ENCODE assay signal across 19 cellular contexts in the genomic region with DNA sequence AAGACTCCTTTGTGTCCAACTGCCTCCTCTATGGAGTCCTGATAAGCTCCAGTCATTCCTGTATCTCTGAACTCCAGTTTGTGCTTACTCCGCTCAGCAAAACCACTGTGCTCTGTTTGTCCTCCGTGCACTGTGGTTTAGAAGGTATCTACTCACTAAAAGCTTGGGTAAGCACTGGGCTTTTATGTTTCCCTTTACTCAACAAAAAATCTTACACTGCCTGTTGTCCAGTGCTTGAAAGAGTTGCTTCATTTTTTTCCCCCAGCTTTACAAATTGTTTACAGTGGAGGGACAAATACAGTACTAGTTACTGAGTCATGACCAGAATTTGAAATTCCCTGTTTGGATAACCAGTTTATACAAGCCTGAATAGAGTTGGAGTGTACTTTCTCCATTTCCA.
DNase-seq lines count a peak whose midpoint lies in the region; ATAC-seq, FAIRE-seq and TF ChIP-seq lines count a peak whose summit lies in the region.
"Had no signal": no experiment of that assay in that cellular context is flagged by ENCODE, and none has a peak within 500 bp of the region (broad histone marks: within the 10 kb centered on the region; RNA-seq: fewer than 3 reads in every experiment).

No MANE protein-coding gene starts in this region.

- DNase-seq in HepG2 (ENCODE audit: low spot score) (peak; percentile 16), right lobe of liver (no peak), astrocyte of the spinal cord (ENCODE audit: low read depth, low spot score) (peak; percentile 16), hepatic stellate cell (ENCODE audit: low spot score) (peak; percentile 16), posterior cingulate gyrus (no peak)
- DNase-seq: 8988T; activated B cell treated with CpG ODN at 0.5 μM for 24 hours; activated CD8-positive, alpha-beta T cell treated with anti-CD3 and anti-CD28 coated beads for 36 hours; caudate nucleus; effector CD4-positive, alpha-beta T cell; left cardiac atrium; NCI-H2029; NCI-H446; SHP77 treated with DMSO at 0.1 percent for 48 hours had no signal

- H3K9ac ChIP-seq in HepG2 (ENCODE audit: insufficient read depth, low read depth, low read length) = no peak overlapping the region

- H3K36me3 ChIP-seq in HepG2 (replicated peaks in 1 of 2; ENCODE audit: control insufficient read depth in 1 of 2, insufficient read depth in 2 of 2, low read length in 2 of 2) (no peaks in the 10 kb centered on the region), right lobe of liver (no peaks in the 10 kb centered on the region)
- H3K36me3 ChIP-seq: HAP-1, thoracic aorta had no signal

- TF ChIP-seq RAD21 in HepG2 (CRISPR knock-in tag; IDR thresholded peaks at IDR 0.05) = no peak

- H4K20me1 ChIP-seq in HepG2 (ENCODE audit: insufficient read depth, low read length) = no peaks in the 10 kb centered on the region

- TF ChIP-seq EP300 in HepG2 (IDR thresholded peaks at IDR 0.05; ENCODE audit: low read depth in 2 of 2, low read length in 2 of 2) (no peak), HepG2 (CRISPR knock-in tag; IDR thresholded peaks at IDR 0.05; ENCODE audit: borderline replicate concordance) (no peak)

- no peaks in the 10 kb centered on the region for H3K4me1 ChIP-seq in HepG2 (ENCODE audit: insufficient read depth, low read length)
- no peaks in the 10 kb centered on the region for H3K4me1 ChIP-seq in right lobe of liver
- H3K4me1 ChIP-seq: HAP-1 had no signal

- H3K4me2 ChIP-seq in HepG2 (ENCODE audit: low read depth, low read length) = no peak overlapping the region

- no peaks in the 10 kb centered on the region for H3K9me3 ChIP-seq in HepG2 (ENCODE audit: low read length)
- no peaks in the 10 kb centered on the region for H3K9me3 ChIP-seq in right lobe of liver
- H3K9me3 ChIP-seq: HAP-1, thoracic aorta had no signal

- FAIRE-seq in HepG2 (lab: Jason Lieb, UNC) = no peak

- H3K27ac ChIP-seq in HepG2 (ENCODE audit: extremely low read length, insufficient read depth, low read length) = no peak overlapping the region
- no peak overlapping the region for H3K27ac ChIP-seq in right lobe of liver
- H3K27ac ChIP-seq: thoracic aorta had no signal

- no TSS peak for BruUV-seq in HepG2 (replicated peaks; lab: Mats Ljungman, UMichigan)

- H3K79me2 ChIP-seq in HepG2 (ENCODE audit: insufficient read depth, low read length) = no peaks in the 10 kb centered on the region

- TF ChIP-seq CTCF in HepG2 (CRISPR knock-in tag; IDR thresholded peaks at IDR 0.05) = no peak
- TF ChIP-seq CTCF in right lobe of liver (IDR thresholded peaks at IDR 0.05) = no peak
- TF ChIP-seq CTCF in astrocyte of the spinal cord (IDR thresholded peaks at IDR 0.05; ENCODE audit: low read depth, low read length) = no peak

- POLR2A ChIA-PET in HepG2 (lab: Yijun Ruan, JAX) = no interaction called here

- H3K4me3 ChIP-seq in HepG2 (replicated peaks in 1 of 3; ENCODE audit: insufficient read depth in 1 of 3, low read depth in 2 of 3, low read length in 3 of 3) = no peak overlapping the region
- H3K4me3 ChIP-seq in right lobe of liver = no peak overlapping the region
- no peak overlapping the region for H3K4me3 ChIP-seq in astrocyte of the spinal cord (ENCODE audit: low read depth, low read length)
- H3K4me3 ChIP-seq: HAP-1, thoracic aorta had no signal

- peak; percentile 29; the same call in 2 of the 3 replicates for ATAC-seq in HepG2
- no peak for ATAC-seq in right lobe of liver
- ATAC-seq in GM21737 (IDR thresholded peaks at IDR 0.05; ENCODE audit: unreplicated experiment) = no peak
- ATAC-seq in GM19395 (IDR thresholded peaks at IDR 0.05; ENCODE audit: unreplicated experiment) = no peak
- ATAC-seq in GM21528 (IDR thresholded peaks at IDR 0.05; ENCODE audit: low FRiP score, unreplicated experiment) = no peak
- ATAC-seq: activated CD8-positive, alpha-beta T cell treated with anti-CD3 and anti-CD28 coated beads for 36 hours; left cardiac atrium had no signal

- H2AFZ ChIP-seq in HepG2 (ENCODE audit: low read length) = no peak overlapping the region

- CTCF ChIA-PET in HepG2 (lab: Yijun Ruan, JAX; ENCODE audit: low intra/inter-chr PET ratio, low total read pairs) = no interaction called here

- 0% methylated on average over 1 of the region's 2 CpGs for WGBS in HepG2 (ENCODE audit: low lambda C conversion rate)
- 67% methylated on average over 2 of the region's 2 CpGs for WGBS in right lobe of liver (ENCODE audit: insufficient coverage, low coverage, low lambda C conversion rate, missing lambda C conversion rate)

- TF ChIP-seq POLR2A in HepG2 (IDR thresholded peaks at IDR 0.05; ENCODE audit: insufficient read depth in 1 of 2, low read depth in 2 of 2, low read length in 2 of 2) = no peak
- TF ChIP-seq POLR2A in right lobe of liver (IDR thresholded peaks at IDR 0.05) = no peak

- H3K27me3 ChIP-seq in HepG2 (ENCODE audit: control insufficient read depth in 1 of 2, insufficient read depth in 2 of 2, low read length in 2 of 2) (no peaks in the 10 kb centered on the region), right lobe of liver (no peaks in the 10 kb centered on the region)

- intact Hi-C loops in HepG2 (cut with micrococcal nuclease; ENCODE audit: unreplicated experiment) (no loop called here), right lobe of liver (cut with DNase I) (no loop called here), posterior cingulate gyrus (cut with DNase I) (no loop called here)

- in situ Hi-C loops in HepG2 (cut with HindIII; ENCODE audit: extremely low pct_ligation_motif_present, low pct_unique_long_range_greater_than_20kb) (no loop called here), astrocyte of the spinal cord (cut with HindIII; ENCODE audit: low sequenced_read_pairs) (no loop called here)

TF ChIP-seq in HepG2, 621 proteins besides CTCF, POLR2A, EP300 and RAD21:
- TF ChIP-seq ZBTB1 (CRISPR knock-in tag; IDR thresholded peaks at IDR 0.05; ENCODE audit: borderline replicate concordance) = no peak
- TF ChIP-seq TEAD3 (CRISPR knock-in tag; optimal IDR thresholded peaks at IDR 0.05; ENCODE audit: borderline replicate concordance) = no peak
- TF ChIP-seq KDM5B (CRISPR knock-in tag; IDR thresholded peaks at IDR 0.05; ENCODE audit: borderline replicate concordance) = no peak
- TF ChIP-seq, protein P1, sequence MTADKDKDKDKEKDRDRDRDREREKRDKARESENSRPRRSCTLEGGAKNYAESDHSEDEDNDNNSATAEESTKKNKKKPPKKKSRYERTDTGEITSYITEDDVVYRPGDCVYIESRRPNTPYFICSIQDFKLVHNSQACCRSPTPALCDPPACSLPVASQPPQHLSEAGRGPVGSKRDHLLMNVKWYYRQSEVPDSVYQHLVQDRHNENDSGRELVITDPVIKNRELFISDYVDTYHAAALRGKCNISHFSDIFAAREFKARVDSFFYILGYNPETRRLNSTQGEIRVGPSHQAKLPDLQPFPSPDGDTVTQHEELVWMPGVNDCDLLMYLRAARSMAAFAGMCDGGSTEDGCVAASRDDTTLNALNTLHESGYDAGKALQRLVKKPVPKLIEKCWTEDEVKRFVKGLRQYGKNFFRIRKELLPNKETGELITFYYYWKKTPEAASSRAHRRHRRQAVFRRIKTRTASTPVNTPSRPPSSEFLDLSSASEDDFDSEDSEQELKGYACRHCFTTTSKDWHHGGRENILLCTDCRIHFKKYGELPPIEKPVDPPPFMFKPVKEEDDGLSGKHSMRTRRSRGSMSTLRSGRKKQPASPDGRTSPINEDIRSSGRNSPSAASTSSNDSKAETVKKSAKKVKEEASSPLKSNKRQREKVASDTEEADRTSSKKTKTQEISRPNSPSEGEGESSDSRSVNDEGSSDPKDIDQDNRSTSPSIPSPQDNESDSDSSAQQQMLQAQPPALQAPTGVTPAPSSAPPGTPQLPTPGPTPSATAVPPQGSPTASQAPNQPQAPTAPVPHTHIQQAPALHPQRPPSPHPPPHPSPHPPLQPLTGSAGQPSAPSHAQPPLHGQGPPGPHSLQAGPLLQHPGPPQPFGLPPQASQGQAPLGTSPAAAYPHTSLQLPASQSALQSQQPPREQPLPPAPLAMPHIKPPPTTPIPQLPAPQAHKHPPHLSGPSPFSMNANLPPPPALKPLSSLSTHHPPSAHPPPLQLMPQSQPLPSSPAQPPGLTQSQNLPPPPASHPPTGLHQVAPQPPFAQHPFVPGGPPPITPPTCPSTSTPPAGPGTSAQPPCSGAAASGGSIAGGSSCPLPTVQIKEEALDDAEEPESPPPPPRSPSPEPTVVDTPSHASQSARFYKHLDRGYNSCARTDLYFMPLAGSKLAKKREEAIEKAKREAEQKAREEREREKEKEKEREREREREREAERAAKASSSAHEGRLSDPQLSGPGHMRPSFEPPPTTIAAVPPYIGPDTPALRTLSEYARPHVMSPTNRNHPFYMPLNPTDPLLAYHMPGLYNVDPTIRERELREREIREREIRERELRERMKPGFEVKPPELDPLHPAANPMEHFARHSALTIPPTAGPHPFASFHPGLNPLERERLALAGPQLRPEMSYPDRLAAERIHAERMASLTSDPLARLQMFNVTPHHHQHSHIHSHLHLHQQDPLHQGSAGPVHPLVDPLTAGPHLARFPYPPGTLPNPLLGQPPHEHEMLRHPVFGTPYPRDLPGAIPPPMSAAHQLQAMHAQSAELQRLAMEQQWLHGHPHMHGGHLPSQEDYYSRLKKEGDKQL (CRISPR knock-in tag; IDR thresholded peaks at IDR 0.05; ENCODE audit: low read depth) = no peak

Comparison
In these comparisons a context has a peak if more than half of its experiments do, and no peak if none do; other contexts are left out.
1. DNase-seq: peak in HepG2 (single experiment), astrocyte of the spinal cord (single experiment) and hepatic stellate cell (single experiment); none in right lobe of liver (0 of 3) and posterior cingulate gyrus (0 of 10).